In genomic region chr1:210367561-210367960, GRCh38 we compare ENCODE assay signal across 22 cellular contexts.
"Had no signal": no experiment of that assay in that cellular context is flagged by ENCODE, and none has a peak within 500 bp of the region (broad histone marks: within the 10 kb centered on the region; RNA-seq: fewer than 3 reads in every experiment).

No MANE protein-coding gene starts in this region.

- H3K9me3 ChIP-seq: body of pancreas, colonic mucosa, gastrocnemius medialis, heart left ventricle, prostate gland, right atrium auricular region, testis had no signal

- H3K4me1 ChIP-seq: body of pancreas, colonic mucosa, gastrocnemius medialis, prostate gland had no signal

- H3K4me3 ChIP-seq: body of pancreas, colonic mucosa, gastrocnemius medialis, heart left ventricle, prostate gland, right atrium auricular region, skin epidermis, testis had no signal

- H3K27ac ChIP-seq: body of pancreas, colonic mucosa, gastrocnemius medialis, heart left ventricle, prostate gland, right atrium auricular region, skin epidermis, testis, VCaP had no signal

- H3K27ac Mint-ChIP-seq: activated naive CD8-positive, alpha-beta T cell treated with anti-CD3 and anti-CD28 coated beads, Interleukin-2, amount 10 ng/mL, durations not matched to agents 7 days and 5 days; activated T-helper 1 cell treated with anti-CD3 and anti-CD28 coated beads, Interleukin-12 subunit alpha, Interleukin-12 subunit beta, Interleukin-2, Interleukin-4 antibody, amounts not matched to agents 30 ng/mL and 10 ng/mL and 1 ng/mL, durations not matched to agents 14 hours and 24 hours and 36 hours; stimulated activated naive CD8-positive, alpha-beta T cell treated with anti-CD3 and anti-CD28 coated beads, Interleukin-15, Interleukin-2, amounts not matched to agents 100 ng/mL and 50 ng/mL, for 24 hours had no signal

- H3K9me3 Mint-ChIP-seq: activated naive CD8-positive, alpha-beta T cell treated with anti-CD3 and anti-CD28 coated beads, Interleukin-2, amount 10 ng/mL, durations not matched to agents 7 days and 5 days; activated T-helper 1 cell treated with anti-CD3 and anti-CD28 coated beads, Interleukin-12 subunit alpha, Interleukin-12 subunit beta, Interleukin-2, Interleukin-4 antibody, amounts not matched to agents 30 ng/mL and 10 ng/mL and 1 ng/mL, durations not matched to agents 14 hours and 24 hours and 36 hours; central memory CD8-positive, alpha-beta T cell; stimulated activated naive CD8-positive, alpha-beta T cell treated with anti-CD3 and anti-CD28 coated beads, Interleukin-15, Interleukin-2, amounts not matched to agents 100 ng/mL and 50 ng/mL, for 24 hours had no signal

- ATAC-seq: body of pancreas, gastrocnemius medialis, heart left ventricle, left lobe of liver had no signal

- DNase-seq: activated CD4-positive, alpha-beta T cell treated with anti-CD3 and anti-CD28 coated beads, Interleukin-2, amount 50 U/mL, for 4 hours; activated gamma-delta T cell treated with Interleukin-2 at 50 U/mL for 16 hours; activated naive CD8-positive, alpha-beta T cell treated with anti-CD3 and anti-CD28 coated beads, Interleukin-2, amount 10 ng/mL, durations not matched to agents 7 days and 5 days; activated T-cell treated with anti-CD3 and anti-CD28 coated beads for 4 hours; body of pancreas; colonic mucosa; erythroblast; gastrocnemius medialis; heart left ventricle; kidney; midbrain; stimulated activated CD4-positive, alpha-beta T cell treated with anti-CD3 and anti-CD28 coated beads, Interleukin-2, amount 100 ng/mL, for 48 hours; T-helper 2 cell; testis had no signal

- H3K36me3 Mint-ChIP-seq: activated naive CD8-positive, alpha-beta T cell treated with anti-CD3 and anti-CD28 coated beads, Interleukin-2, amount 10 ng/mL, durations not matched to agents 7 days and 5 days had no signal

- H3K36me3 ChIP-seq: colonic mucosa, gastrocnemius medialis, heart left ventricle, prostate gland, right atrium auricular region had no signal

- H3K4me3 Mint-ChIP-seq: activated naive CD8-positive, alpha-beta T cell treated with anti-CD3 and anti-CD28 coated beads, Interleukin-2, amount 10 ng/mL, durations not matched to agents 7 days and 5 days; activated T-helper 1 cell treated with anti-CD3 and anti-CD28 coated beads, Interleukin-12 subunit alpha, Interleukin-12 subunit beta, Interleukin-2, Interleukin-4 antibody, amounts not matched to agents 30 ng/mL and 10 ng/mL and 1 ng/mL, durations not matched to agents 14 hours and 24 hours and 36 hours; central memory CD8-positive, alpha-beta T cell; stimulated activated naive CD8-positive, alpha-beta T cell treated with anti-CD3 and anti-CD28 coated beads, Interleukin-15, Interleukin-2, amounts not matched to agents 100 ng/mL and 50 ng/mL, for 24 hours had no signal

- H3K27me3 ChIP-seq: body of pancreas, colonic mucosa, gastrocnemius medialis, heart left ventricle, right atrium auricular region, testis had no signal

- H3K27me3 Mint-ChIP-seq: central memory CD8-positive, alpha-beta T cell; stimulated activated naive CD8-positive, alpha-beta T cell treated with anti-CD3 and anti-CD28 coated beads, Interleukin-15, Interleukin-2, amounts not matched to agents 100 ng/mL and 50 ng/mL, for 24 hours had no signal
